Comparison of ENCODE assay signal across 20 cellular contexts in the genomic region with DNA sequence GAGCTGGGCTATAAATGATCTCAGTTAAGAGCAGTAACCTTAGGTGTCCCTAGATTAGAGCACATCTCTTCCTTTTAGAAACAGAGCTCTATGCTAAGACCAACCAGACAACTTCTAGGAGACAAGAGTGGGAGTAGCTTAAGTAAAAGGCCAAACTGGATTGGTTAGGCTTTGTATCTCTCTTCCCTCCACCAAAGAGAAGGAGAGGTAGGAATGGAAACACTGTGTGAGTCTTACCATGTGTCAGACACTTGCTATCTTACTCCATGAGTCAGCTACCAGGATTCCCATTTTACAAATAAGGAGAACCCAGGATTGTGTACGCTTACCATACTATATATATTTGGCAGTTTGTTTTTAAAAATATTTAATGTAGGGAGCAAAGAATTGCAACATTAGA.
"Had no signal": no experiment of that assay in that cellular context is flagged by ENCODE, and none has a peak within 500 bp of the region (broad histone marks: within the 10 kb centered on the region; RNA-seq: fewer than 3 reads in every experiment).

No MANE protein-coding gene starts in this region.

- H3K27ac ChIP-seq: body of pancreas, left lung, sigmoid colon, vagina had no signal

- DNase-seq: activated CD4-positive, alpha-beta memory T cell treated with anti-CD3 and anti-CD28 coated beads, Interleukin-2, amount 10 ng/mL, durations not matched to agents 7 days and 5 days; activated CD4-positive, alpha-beta T cell treated with anti-CD3 and anti-CD28 coated beads for 4 hours; activated CD4-positive, CD25-positive, alpha-beta regulatory T cell; activated CD8-positive, alpha-beta memory T cell treated with anti-CD3 and anti-CD28 coated beads, Interleukin-2, amount 10 ng/mL, durations not matched to agents 7 days and 5 days; activated effector memory CD4-positive, alpha-beta T cell treated with anti-CD3 and anti-CD28 coated beads, Interleukin-2, amount 50 U/mL, for 16 hours; activated naive CD4-positive, alpha-beta T cell treated with anti-CD3 and anti-CD28 coated beads, Interleukin-2, amount 10 ng/mL, durations not matched to agents 7 days and 5 days; activated T-cell treated with anti-CD3 and anti-CD28 coated beads for 4 hours; body of pancreas; effector CD4-positive, alpha-beta T cell; erythroblast; foreskin melanocyte; left lung; midbrain; natural killer cell; retina; sigmoid colon; stimulated activated CD4-positive, alpha-beta T cell treated with anti-CD3 and anti-CD28 coated beads, Interleukin-2, amount 100 ng/mL, for 48 hours; stimulated activated CD8-positive, alpha-beta memory T cell treated with anti-CD3 and anti-CD28 coated beads, Interleukin-4, amount 100 ng/mL, for 48 hours; stimulated activated naive B cell treated with anti-CD40 and anti-IgM and Interleukin-4, amounts not matched to agents 10 μg/mL and 1 μg/mL and 100 μg/mL, for 72 hours had no signal
